In the genomic region with DNA sequence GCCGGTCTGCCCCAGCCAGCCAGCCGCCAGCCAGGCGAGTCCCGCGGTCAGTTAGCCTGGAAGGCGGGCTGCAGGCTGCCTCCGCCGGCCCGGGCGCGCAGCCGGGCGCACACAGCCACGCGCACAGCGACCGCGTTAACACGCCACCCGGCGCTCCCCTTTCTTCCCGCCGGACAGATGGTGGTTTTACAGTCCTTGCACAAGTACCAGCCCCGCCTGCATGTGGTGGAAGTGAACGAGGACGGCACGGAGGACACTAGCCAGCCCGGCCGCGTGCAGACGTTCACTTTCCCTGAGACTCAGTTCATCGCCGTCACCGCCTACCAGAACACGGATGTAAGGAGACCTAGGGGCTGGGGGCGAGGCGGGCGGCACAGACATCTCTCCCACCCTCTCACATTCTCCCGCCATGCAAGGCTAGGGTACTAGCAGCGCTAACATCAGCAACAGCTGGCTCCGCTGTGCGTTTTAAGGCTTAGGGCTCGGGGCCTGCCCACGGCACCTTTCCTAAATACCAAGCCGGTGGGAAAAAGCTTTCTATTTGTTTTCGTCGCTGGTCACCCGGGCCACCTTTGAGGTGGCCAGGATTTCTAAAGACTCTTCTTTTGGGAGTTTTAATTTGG, we compare ENCODE assay signal across 8 cellular contexts.
DNase-seq lines count a peak whose midpoint lies in the region; ATAC-seq and TF ChIP-seq lines count a peak whose summit lies in the region.

No MANE protein-coding gene starts in this region.

- H3K4me3 ChIP-seq in AG09309 (ENCODE audit: control insufficient read depth, low read depth, low read length), result peak overlapping the region; percentile 14; the same call in 1 of the 2 replicates
- peak overlapping the region; percentile 47 for H3K4me3 ChIP-seq in GM12865 (ENCODE audit: low read depth, low read length)

- ATAC-seq in GM21825 (IDR thresholded peaks at IDR 0.05; ENCODE audit: unreplicated experiment), result no peak

- DNase-seq in AG09309 (ENCODE audit: low read depth), result no peak
- DNase-seq in GM12865 (ENCODE audit: low read depth), result peak; percentile 27
- peak; percentile 12 to 18 for DNase-seq in activated CD4-positive, alpha-beta T cell treated with anti-CD3 and anti-CD28 coated beads, Interleukin-2, amount 50 U/mL, for 48 hours
- peak; percentile 49 for DNase-seq in iPS-NIHi11 (ENCODE audit: low spot score)
- no peak for DNase-seq in NCI-H345 treated with DMSO at 0.1 percent for 48 hours (lab: John Stamatoyannopoulos, UW; ENCODE audit: unreplicated experiment)
- DNase-seq in NCI-H128 (lab: John Stamatoyannopoulos, UW; ENCODE audit: unreplicated experiment), result no peak
- DNase-seq in NCI-H2196 treated with DMSO at 0.1 percent for 48 hours (lab: John Stamatoyannopoulos, UW; ENCODE audit: unreplicated experiment), result no peak

- TF ChIP-seq CTCF in AG09309 (IDR thresholded peaks at IDR 0.05; ENCODE audit: control insufficient read depth, insufficient read depth, low read depth, low read length, missing control alignments), result no peak
- no peak for TF ChIP-seq CTCF in GM12865 (IDR thresholded peaks at IDR 0.05; ENCODE audit: insufficient read depth, low read depth, low read length, missing control alignments)

Comparison
In these comparisons a context has a peak if more than half of its experiments do, and no peak if none do; other contexts are left out.
1. DNase-seq: peak in GM12865 (single experiment), activated CD4-positive, alpha-beta T cell treated with anti-CD3 and anti-CD28 coated beads, Interleukin-2, amount 50 U/mL, for 48 hours (2 of 2) and iPS-NIHi11 (single experiment); none in AG09309 (single experiment), NCI-H345 treated with DMSO at 0.1 percent for 48 hours (single experiment), NCI-H128 (single experiment) and NCI-H2196 treated with DMSO at 0.1 percent for 48 hours (single experiment).